Comparison of ENCODE assay signal across 11 cellular contexts in genomic region chr15:72835289-72835890, GRCh38. TPM values are rescaled to one million over a fixed set of nuclear protein-coding genes. Genes with fewer than 3 reads are reported as not detected.
DNase-seq lines count a peak whose midpoint lies in the region; ATAC-seq and TF ChIP-seq lines count a peak whose summit lies in the region.
"Had no signal": no experiment of that assay in that cellular context is flagged by ENCODE, and none has a peak within 500 bp of the region (broad histone marks: within the 10 kb centered on the region; RNA-seq: fewer than 3 reads in every experiment).

No MANE protein-coding gene starts in this region.

- no peak overlapping the region for H3K14ac ChIP-seq in H9 (ENCODE audit: insufficient read depth, low read length)

- H3K9me2 ChIP-seq in OCI-LY7 (ENCODE audit: insufficient read depth, low read length): no peaks in the 10 kb centered on the region

- H3K9me3 ChIP-seq in H9 (ENCODE audit: control insufficient read depth, low read depth, low read length) (no peaks in the 10 kb centered on the region), OCI-LY7 (ENCODE audit: low read length) (no peaks in the 10 kb centered on the region), ovary (no peaks in the 10 kb centered on the region)
- H3K9me3 ChIP-seq: Caco-2 had no signal

- TF ChIP-seq POLR2A in ovary (IDR thresholded peaks at IDR 0.05): no peak

- no peak overlapping the region for H3K23ac ChIP-seq in H9 (ENCODE audit: insufficient read length, low read depth, low read length)

- H2BK15ac ChIP-seq in H9 (ENCODE audit: low read depth, low read length): no peak overlapping the region

- H3K4me2 ChIP-seq in H9 (ENCODE audit: insufficient read depth, insufficient read length, low read length): no peak overlapping the region
- H3K4me2 ChIP-seq in OCI-LY7 (ENCODE audit: low read length): no peak overlapping the region

- TF ChIP-seq EP300 in ovary (IDR thresholded peaks at IDR 0.05): no peak

- intact Hi-C loops in OCI-LY7 (cut with micrococcal nuclease; ENCODE audit: unreplicated experiment): no loop called here
- intact Hi-C loops in ovary (cut with DNase I): no loop called here

- H3K36me3 Mint-ChIP-seq in H9 (ENCODE audit: insufficient read depth in 1 of 3, low read depth in 3 of 3): no peaks in the 10 kb centered on the region

- H3K23me2 ChIP-seq in H9 (ENCODE audit: insufficient read length, low read depth, low read length, poor library complexity, severe bottlenecking): no peaks in the 10 kb centered on the region

- no peak overlapping the region for H3T11ph ChIP-seq in H9 (ENCODE audit: low read length)

- H3K4ac ChIP-seq in H9 (ENCODE audit: low read depth, low read length): no peak overlapping the region

- no peak overlapping the region for H3K4me3 ChIP-seq in OCI-LY7 (ENCODE audit: low read depth, low read length, poor library complexity, severe bottlenecking)
- H3K4me3 ChIP-seq in ovary: no peak overlapping the region

- H3K9ac ChIP-seq in H9 (ENCODE audit: extremely low read depth, insufficient read length, low read length): no peak overlapping the region

- no peak overlapping the region for H3K18ac ChIP-seq in H9 (ENCODE audit: insufficient read length, low read depth, low read length)

- DNase-seq in H9 (peak; percentile 67), OCI-LY7 (ENCODE audit: low spot score) (peak; percentile 6), globus pallidus (ENCODE audit: low spot score) (peak; percentile 13), ovary (no peak)
- DNase-seq in activated naive CD4-positive, alpha-beta T cell treated with Interleukin-2 at 50 U/mL for 16 hours: no peak
- DNase-seq: activated CD4-positive, alpha-beta T cell treated with anti-CD3 and anti-CD28 coated beads for 1 hour; Caco-2 had no signal

- H3K36me3 ChIP-seq in OCI-LY7 (ENCODE audit: insufficient read depth, low read length): no peaks in the 10 kb centered on the region
- no peaks in the 10 kb centered on the region for H3K36me3 ChIP-seq in ovary

- POLR2A ChIA-PET in OCI-LY7 (lab: Charles Lee): interaction anchor here (0.9 kb wide), 1 partner anchor 35 kb away, joined by 3 read pairs; no protein-coding TSS in a partner anchor

- peaks cover 1% of the 10 kb centered on the region for H3K27me3 Mint-ChIP-seq in H9 (ENCODE audit: low read depth)
- H3K27me3 Mint-ChIP-seq: dendritic cell treated with granulocyte-macrophage colony-stimulating factor and Interleukin-4, amounts not matched to agents 40 ng/mL and 50 ng/mL, for 4 days had no signal

- peak overlapping the region; percentile 20 to 88 (median 62); a peak in 2 of 7 replicates for H3K27ac Mint-ChIP-seq in H9
- H3K27ac Mint-ChIP-seq: dendritic cell treated with granulocyte-macrophage colony-stimulating factor and Interleukin-4, amounts not matched to agents 40 ng/mL and 50 ng/mL, for 4 days had no signal

- H4K91ac ChIP-seq in H9 (ENCODE audit: insufficient read length, low read depth, low read length): no peak overlapping the region

- H2BK20ac ChIP-seq in H9 (ENCODE audit: low read depth, low read length, poor library complexity, severe bottlenecking): no peak overlapping the region

- H4K20me1 ChIP-seq in H9 (ENCODE audit: control insufficient read depth, insufficient read depth, insufficient read length): no peaks in the 10 kb centered on the region
- no peaks in the 10 kb centered on the region for H4K20me1 ChIP-seq in OCI-LY7 (ENCODE audit: insufficient read depth, low read length)

- H4K5ac ChIP-seq in H9 (ENCODE audit: insufficient read length, low read depth, low read length): no peak overlapping the region

- H2AFZ ChIP-seq in H9 (ENCODE audit: low read length) (no peak overlapping the region), OCI-LY7 (ENCODE audit: low read length) (no peak overlapping the region)

- no TSS peak for BruUV-seq in OCI-LY7 (replicated peaks; lab: Mats Ljungman, UMichigan)

- H2BK5ac ChIP-seq in H9 (ENCODE audit: insufficient read length, low read length): no peak overlapping the region

- H3K9me3 Mint-ChIP-seq in H9: no peaks in the 10 kb centered on the region
- H3K9me3 Mint-ChIP-seq: dendritic cell treated with granulocyte-macrophage colony-stimulating factor and Interleukin-4, amounts not matched to agents 40 ng/mL and 50 ng/mL, for 4 days had no signal

- no peak overlapping the region for H3K56ac ChIP-seq in H9 (ENCODE audit: insufficient read length, low read depth, low read length)

- H4K8ac ChIP-seq in H9 (replicated peaks; ENCODE audit: insufficient read length, low read depth, low read length): no peak overlapping the region

- no peak overlapping the region for H2BK120ac ChIP-seq in H9 (ENCODE audit: low read depth, low read length, poor library complexity, severe bottlenecking)

- CTCF ChIA-PET in OCI-LY7 (lab: Charles Lee; ENCODE audit: unreplicated experiment): no interaction called here

- H3K4me3 Mint-ChIP-seq in H9: no peak overlapping the region
- H3K4me3 Mint-ChIP-seq: dendritic cell treated with granulocyte-macrophage colony-stimulating factor and Interleukin-4, amounts not matched to agents 40 ng/mL and 50 ng/mL, for 4 days had no signal

- no peaks in the 10 kb centered on the region for H3K79me2 ChIP-seq in H9 (ENCODE audit: insufficient read depth, low read length)
- no peaks in the 10 kb centered on the region for H3K79me2 ChIP-seq in OCI-LY7 (ENCODE audit: insufficient read depth, low read depth, low read length)

- no peaks in the 10 kb centered on the region for H3K79me1 ChIP-seq in H9 (ENCODE audit: insufficient read depth, low read depth, low read length, poor library complexity, severe bottlenecking)

- H2BK12ac ChIP-seq in H9 (ENCODE audit: insufficient read length, low read depth, low read length): no peak overlapping the region

- no peak overlapping the region for H3K27ac ChIP-seq in 22Rv1
- no peak overlapping the region for H3K27ac ChIP-seq in H9 (ENCODE audit: insufficient read length, low read depth, low read length)
- no peak overlapping the region for H3K27ac ChIP-seq in OCI-LY7 (ENCODE audit: low read depth, low read length, poor library complexity, severe bottlenecking)
- no peak overlapping the region for H3K27ac ChIP-seq in ovary

- ATAC-seq in HG02884 (IDR thresholded peaks at IDR 0.05; ENCODE audit: unreplicated experiment) (no peak), HG02852 (IDR thresholded peaks at IDR 0.05; ENCODE audit: unreplicated experiment) (no peak)

- H2AK5ac ChIP-seq in H9 (ENCODE audit: insufficient read length, low read length): no peak overlapping the region

- peak; percentile 47 for TF ChIP-seq CTCF in 22Rv1 (IDR thresholded peaks at IDR 0.05)
- TF ChIP-seq CTCF in H9 (conservative IDR thresholded peaks at IDR 0.05): peak; percentile 68
- peak; percentile 59 for TF ChIP-seq CTCF in OCI-LY7 (conservative IDR thresholded peaks at IDR 0.05; ENCODE audit: low read length)
- no peak for TF ChIP-seq CTCF in ovary (IDR thresholded peaks at IDR 0.05)

- H3K4me1 ChIP-seq in H9 (ENCODE audit: insufficient read depth, low read length) (no peaks in the 10 kb centered on the region), OCI-LY7 (ENCODE audit: insufficient read depth, low read length, poor library complexity, severe bottlenecking) (no peaks in the 10 kb centered on the region), ovary (ENCODE audit: insufficient read depth) (no peaks in the 10 kb centered on the region)
- H3K4me1 ChIP-seq: Caco-2 had no signal

- no peaks in the 10 kb centered on the region for H3K27me3 ChIP-seq in H9 (ENCODE audit: insufficient read depth, low read length)
- H3K27me3 ChIP-seq in ovary: no peaks in the 10 kb centered on the region

- H3K4me1 Mint-ChIP-seq in H9: peaks cover 13 to 17% of the 10 kb centered on the region in 2 experiments

RNA-seq across cellular contexts. Expression of gene ADPGK, which starts 51.8 kb away (rescaled TPM):
- total RNA-seq in H9 (2021): 48.5 and 54.8 TPM in 2 replicates
- 86.8 and 112 TPM in 2 replicates for total RNA-seq in OCI-LY7 (2014; rRNA removed; shearing (Covaris generic))
- total RNA-seq in OCI-LY7 (2022): 70.7 and 74.9 TPM in 2 replicates
- 10 to 100 TPM; 20.3 to 46.1 (median 28.1) TPM for total RNA-seq in ovary
- polyA plus RNA-seq in ovary: 10 to 100 TPM; 25.5 to 39.0 TPM

Comparison
In these comparisons a context has a peak if more than half of its experiments do, and no peak if none do; other contexts are left out.
1. CTCF ChIP-seq: peak in 22Rv1 (single experiment), H9 (single experiment) and OCI-LY7 (single experiment); none in ovary (0 of 3).
2. DNase-seq: peak in H9 (single experiment), OCI-LY7 (single experiment) and globus pallidus (single experiment); none in activated naive CD4-positive, alpha-beta T cell treated with Interleukin-2 at 50 U/mL for 16 hours (single experiment) and ovary (0 of 5).